In the genomic region with DNA sequence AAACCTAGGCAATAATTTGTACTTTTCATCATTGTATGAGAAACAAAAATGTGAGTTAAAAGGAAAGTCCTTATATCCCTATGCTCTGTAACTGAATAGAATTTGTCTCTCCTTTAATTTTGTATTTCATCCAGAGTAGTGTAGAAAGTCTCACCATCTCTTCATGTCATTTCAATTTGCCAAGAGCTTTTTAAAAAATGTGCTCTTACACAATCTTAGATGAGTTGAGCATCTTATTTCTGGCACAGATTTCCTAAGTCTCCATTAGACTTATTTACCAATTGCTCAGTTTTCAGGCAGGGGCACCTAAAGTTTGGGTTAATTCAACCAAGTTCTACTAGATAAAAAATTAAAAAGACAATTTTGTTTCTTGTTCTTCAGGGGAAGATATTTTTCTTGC, we compare ENCODE assay signal across 28 cellular contexts.
"Had no signal": no experiment of that assay in that cellular context is flagged by ENCODE, and none has a peak within 500 bp of the region (broad histone marks: within the 10 kb centered on the region; RNA-seq: fewer than 3 reads in every experiment).

No MANE protein-coding gene starts in this region.

- H3K27me3 ChIP-seq: adrenal gland, body of pancreas, MG63 had no signal

- H3K36me3 ChIP-seq: adrenal gland, MG63 had no signal

- DNase-seq: activated CD4-positive, alpha-beta memory T cell treated with anti-CD3 and anti-CD28 coated beads for 36 hours; activated CD4-positive, alpha-beta T cell treated with anti-CD3 and anti-CD28 coated beads, Interleukin-2, amount 10 ng/mL, durations not matched to agents 7 days and 5 days; activated CD4-positive, CD25-positive, alpha-beta regulatory T cell; activated CD8-positive, alpha-beta memory T cell treated with anti-CD3 and anti-CD28 coated beads for 24 hours; activated gamma-delta T cell; activated naive CD4-positive, alpha-beta T cell treated with anti-CD3 and anti-CD28 coated beads, Interleukin-2, amount 10 ng/mL, durations not matched to agents 7 days and 5 days; activated naive CD8-positive, alpha-beta T cell treated with anti-CD3 and anti-CD28 coated beads for 36 hours; activated T-cell treated with anti-CD3 and anti-CD28 coated beads, Interleukin-2, amount 50 U/mL, for 48 hours; adrenal gland; aorta; body of pancreas; central memory CD4-positive, alpha-beta T cell; MG63; MV-4-11; NCI-H1092 treated with DMSO at 0.1 percent for 48 hours; NCI-H1417 treated with DMSO at 0.1 percent for 48 hours; NCI-H1694; NCI-H2029 treated with DMSO at 0.1 percent for 48 hours; NCI-H345; NCI-H510A; NCI-H526 treated with DMSO at 0.1 percent for 48 hours; NCI-H82; RPMI8226; T-cell; T-helper 2 cell; T1000 had no signal

- H3K27ac ChIP-seq: adrenal gland, body of pancreas, SK-N-MC, VCaP had no signal

- H3K4me1 ChIP-seq: adrenal gland, body of pancreas had no signal

- H3K4me3 ChIP-seq: adrenal gland, body of pancreas, MG63, SK-N-MC had no signal

- H3K9me3 ChIP-seq: adrenal gland, body of pancreas, MG63 had no signal
